ENCODE assay signal across 8 cellular contexts in genomic region chr10:120850911-120851865, GRCh38. TPM values are rescaled to one million over a fixed set of nuclear protein-coding genes. Genes with fewer than 3 reads are reported as not detected.
DNase-seq lines count a peak whose midpoint lies in the region; ATAC-seq and TF ChIP-seq lines count a peak whose summit lies in the region.

WDR11 (plus strand) TSS chr10:120851362; CDS start chr10:120851421, 59 bp downstream.

- H3K27ac Mint-ChIP-seq in GM23338 (peak within 1 kb of the TSS; percentile 94), natural killer cell (peak within 1 kb of the TSS; percentile 91 to 96)

- H3K79me2 ChIP-seq in GM23338 (replicated peaks; ENCODE audit: insufficient read depth) = peaks cover 46% of the 10 kb centered on the region

- peaks cover 33% of the 10 kb centered on the region for H3K36me3 Mint-ChIP-seq in GM23338 (ENCODE audit: low read depth)
- no peaks in the 10 kb centered on the region for H3K36me3 Mint-ChIP-seq in natural killer cell

- H3K4me1 ChIP-seq in GM23338 (ENCODE audit: insufficient read depth) = 0 out of 2 replicates have a peak, but pooled peaks cover 5% of the 10 kb centered on the region
- H3K4me1 ChIP-seq in RWPE2 (ENCODE audit: insufficient read depth, poor library complexity, severe bottlenecking) = no peaks in the 10 kb centered on the region

- H2AFZ ChIP-seq in GM23338 = peak within 1 kb of the TSS; percentile 93

- H3K4me3 Mint-ChIP-seq in GM23338 = peak within 1 kb of the TSS; percentile 92
- H3K4me3 Mint-ChIP-seq in natural killer cell = peak within 1 kb of the TSS; percentile 95

- no peaks in the 10 kb centered on the region for H3F3A ChIP-seq in GM23338 (replicated peaks; ENCODE audit: low read depth)

- peaks cover 5% of the 10 kb centered on the region; the same call in 1 of the 2 replicates for H3K9me2 ChIP-seq in GM23338 (ENCODE audit: insufficient read depth)

- H3K27me3 ChIP-seq in GM23338 (ENCODE audit: insufficient read depth) = no peaks in the 10 kb centered on the region
- no peaks in the 10 kb centered on the region for H3K27me3 ChIP-seq in RWPE2 (ENCODE audit: insufficient read depth, poor library complexity, severe bottlenecking)

- H3K9me3 Mint-ChIP-seq in GM23338 (peaks cover 4% of the 10 kb centered on the region; the same call in 1 of the 3 replicates), natural killer cell (no peaks in the 10 kb centered on the region)

- peak; percentile 93 for DNase-seq in EL
- peak; percentile 98 for DNase-seq in GM23338 (ENCODE audit: low spot score)
- DNase-seq in Kasumi-1 (lab: John Stamatoyannopoulos, UW) = peak; percentile 97
- peak; percentile 87 for DNase-seq in RWPE2 (ENCODE audit: low spot score)
- DNase-seq in activated T-helper 9 cell treated with anti-CD3 and anti-CD28 coated beads, Interleukin-2, amount 50 U/mL, for 16 hours (ENCODE audit: low read depth) = peak; percentile 57
- DNase-seq in fibroblast of peridontal ligament (ENCODE audit: extremely low read depth) = peak; percentile 93
- peak; percentile 70 for DNase-seq in natural killer cell
- DNase-seq in stimulated activated naive CD4-positive, alpha-beta T cell (lab: John Stamatoyannopoulos, UW) = peak; percentile 29 to 70 (median 44)

- H3K4me3 ChIP-seq in GM23338 = peak within 1 kb of the TSS; percentile 83
- H3K4me3 ChIP-seq in RWPE2 (ENCODE audit: severe bottlenecking) = peak within 1 kb of the TSS; percentile 55

- H3K27ac ChIP-seq in GM23338 (ENCODE audit: low read depth) (peak within 1 kb of the TSS; percentile 71; the same call in 1 of the 2 replicates), RWPE2 (ENCODE audit: poor library complexity, severe bottlenecking) (peak within 1 kb of the TSS; percentile 15)

- intact Hi-C loops in natural killer cell (cut with micrococcal nuclease) = loop anchor here (5.0 kb wide), 1 partner anchor 1076 kb away; the partner anchor contains the start of gene ATE1

- H3K4me1 Mint-ChIP-seq in GM23338 (peaks cover 8% of the 10 kb centered on the region; the same call in 2 of the 3 replicates), natural killer cell (peaks cover 29 to 55% of the 10 kb centered on the region in 2 donors)

- ATAC-seq in GM23338 (peak; percentile 99), RWPE2 (ENCODE audit: low read depth) (peak; percentile 99), natural killer cell (peak; percentile 90 to 95 (median 92))

- peaks cover 2% of the 10 kb centered on the region for H3K27me3 Mint-ChIP-seq in GM23338 (ENCODE audit: insufficient read depth, low read depth, poor library complexity)
- no peaks in the 10 kb centered on the region for H3K27me3 Mint-ChIP-seq in natural killer cell (ENCODE audit: low read depth in 2 of 2)

- H3K9me3 ChIP-seq in RWPE2 (ENCODE audit: severe bottlenecking) = no peaks in the 10 kb centered on the region

- H3K4me2 ChIP-seq in GM23338 = peak within 1 kb of the TSS; percentile 89

- no peak for TF ChIP-seq CTCF in GM23338 (conservative IDR thresholded peaks at IDR 0.05; ENCODE audit: low read depth in 2 of 2)
- no peak for TF ChIP-seq CTCF in RWPE2 (IDR thresholded peaks at IDR 0.05; ENCODE audit: poor library complexity, severe bottlenecking)
- TF ChIP-seq CTCF in natural killer cell (IDR thresholded peaks at IDR 0.05) = no peak

- H4K20me1 ChIP-seq in GM23338 (replicated peaks; ENCODE audit: insufficient read depth) = no peaks in the 10 kb centered on the region

- H3K36me3 ChIP-seq in GM23338 (ENCODE audit: insufficient read depth) = peaks cover 9% of the 10 kb centered on the region; the same call in 1 of the 2 replicates
- H3K36me3 ChIP-seq in RWPE2 (ENCODE audit: low read depth) = peaks cover 32% of the 10 kb centered on the region

TF ChIP-seq in GM23338, 12 proteins besides CTCF, POLR2A, EP300 and RAD21 (continues in another document):
- peak; percentile 83 for TF ChIP-seq ZNF114 (CRISPR knock-in tag; IDR thresholded peaks at IDR 0.05)
- peak; percentile 79 for TF ChIP-seq ZNF462 (CRISPR knock-in tag; IDR thresholded peaks at IDR 0.05)
- TF ChIP-seq STAT1 (IDR thresholded peaks at IDR 0.05; ENCODE audit: unreplicated experiment) = no peak
- no peak for TF ChIP-seq EZH2phosphoT487 (IDR thresholded peaks at IDR 0.05; ENCODE audit: unreplicated experiment)
- no peak; the same call in 1 of the 2 replicates for TF ChIP-seq ZNF331 (CRISPR knock-in tag; IDR thresholded peaks at IDR 0.05; ENCODE audit: low read depth)
- TF ChIP-seq CREB1 (CRISPR knock-in tag; IDR thresholded peaks at IDR 0.05; ENCODE audit: low read depth) = peak; percentile 80
- TF ChIP-seq NANOG (IDR thresholded peaks at IDR 0.05; ENCODE audit: borderline replicate concordance) = peak; percentile 31; the same call in 1 of the 2 replicates
- no peak for TF ChIP-seq JUNB (IDR thresholded peaks at IDR 0.05; ENCODE audit: unreplicated experiment)
- TF ChIP-seq ETS1 (IDR thresholded peaks at IDR 0.05) = peak; percentile 78
- peak; percentile 91 for TF ChIP-seq POLR2AphosphoS5 (IDR thresholded peaks at IDR 0.05; ENCODE audit: low read depth)
- no peak for TF ChIP-seq EZH2 (IDR thresholded peaks at IDR 0.05; ENCODE audit: low read depth, unreplicated experiment)

RNA-seq across cellular contexts. Expression of gene WDR11, which starts in this region (rescaled TPM):
- 63.1 and 74.4 TPM in 2 replicates for total RNA-seq in GM23338 (2014; rRNA removed; shearing (Covaris generic))
- polyA plus RNA-seq in GM23338 (2016; fragmentation: Nextera tagmentation; extraction: Ambion mirVana) = 19.7 and 21.4 TPM in 2 replicates
- 10 to 100 TPM; 70.8 to 88.3 (median 77.8) TPM for total RNA-seq in natural killer cell

Comparison
In these comparisons a context has a peak if more than half of its experiments do, and no peak if none do; other contexts are left out.
1. Peak in every context shown above with its lines: DNase-seq, ATAC-seq, H3K4me3 ChIP-seq and H3K27ac ChIP-seq.
2. DNase-seq: peak in every context shown above with its lines; median percentile 98 in GM23338; 97 in Kasumi-1; 93 in EL; 93 in fibroblast of peridontal ligament; 87 in RWPE2; 70 in natural killer cell; 57 in activated T-helper 9 cell treated with anti-CD3 and anti-CD28 coated beads, Interleukin-2, amount 50 U/mL, for 16 hours; 44 in stimulated activated naive CD4-positive, alpha-beta T cell.